Comparison of ENCODE assay signal across 17 cellular contexts in the genomic region with DNA sequence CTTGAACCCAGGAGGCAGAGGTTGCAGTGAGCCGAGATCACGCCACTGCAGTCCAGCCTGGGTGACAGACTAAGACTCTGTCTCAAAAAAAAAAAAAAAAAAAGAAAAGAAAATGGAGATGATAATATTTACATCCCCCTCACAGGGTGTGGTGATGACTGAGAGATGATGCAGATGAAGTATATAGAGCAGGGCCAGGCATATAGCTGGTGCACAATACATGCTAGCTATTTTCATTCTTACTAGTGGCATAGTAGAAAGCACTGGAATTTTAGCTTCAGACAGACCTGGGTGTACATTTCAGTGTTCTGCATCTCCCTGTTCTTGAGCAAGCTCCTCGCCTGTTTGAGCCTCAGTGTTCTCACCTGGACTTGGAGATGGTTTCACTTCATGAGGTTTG.
"Had no signal": no experiment of that assay in that cellular context is flagged by ENCODE, and none has a peak within 500 bp of the region (broad histone marks: within the 10 kb centered on the region; RNA-seq: fewer than 3 reads in every experiment).

No MANE protein-coding gene starts in this region.

- H3K4me1 Mint-ChIP-seq: endodermal cell, neural crest cell, T-cell had no signal

- H3K27me3 ChIP-seq: dorsolateral prefrontal cortex, gastroesophageal sphincter, heart right ventricle, pancreas, sigmoid colon, spleen, tibial nerve had no signal

- H3K36me3 ChIP-seq: gastroesophageal sphincter, heart right ventricle, pancreas, sigmoid colon, spleen, tibial nerve had no signal

- H3K9me3 ChIP-seq: pancreas, sigmoid colon had no signal

- ATAC-seq: gastroesophageal sphincter, heart right ventricle, left colon, T-cell had no signal

- H3K36me3 Mint-ChIP-seq: activated CD4-positive, alpha-beta memory T cell treated with anti-CD3 and anti-CD28 coated beads for 36 hours had no signal

- DNase-seq: activated CD4-positive, alpha-beta memory T cell treated with anti-CD3 and anti-CD28 coated beads for 36 hours; activated CD4-positive, CD25-positive, alpha-beta regulatory T cell treated with anti-CD3 and anti-CD28 coated beads, Interleukin-2, amount 50 U/mL, for 72 hours; activated naive CD4-positive, alpha-beta T cell; activated T-cell treated with anti-CD3 and anti-CD28 coated beads, Interleukin-2, amount 50 U/mL, for 48 hours; dorsolateral prefrontal cortex; endodermal cell; heart right ventricle; left colon; sigmoid colon; spleen; T-cell; T-helper 9 cell had no signal

- H3K27ac ChIP-seq: dorsolateral prefrontal cortex, pancreas, SK-N-MC had no signal

- H3K4me3 Mint-ChIP-seq: activated CD4-positive, alpha-beta memory T cell treated with anti-CD3 and anti-CD28 coated beads for 36 hours; endodermal cell; neural crest cell; T-cell had no signal

- H3K27ac Mint-ChIP-seq: endodermal cell, T-cell had no signal

- H3K4me3 ChIP-seq: dorsolateral prefrontal cortex, gastroesophageal sphincter, heart right ventricle, pancreas, sigmoid colon, SK-N-MC, spleen, tibial nerve had no signal

- H3K9me3 Mint-ChIP-seq: activated CD4-positive, alpha-beta memory T cell treated with anti-CD3 and anti-CD28 coated beads for 36 hours; endodermal cell; neural crest cell; T-cell had no signal

- H3K27me3 Mint-ChIP-seq: activated CD4-positive, alpha-beta memory T cell treated with anti-CD3 and anti-CD28 coated beads for 36 hours; T-cell had no signal
